In the genomic region with DNA sequence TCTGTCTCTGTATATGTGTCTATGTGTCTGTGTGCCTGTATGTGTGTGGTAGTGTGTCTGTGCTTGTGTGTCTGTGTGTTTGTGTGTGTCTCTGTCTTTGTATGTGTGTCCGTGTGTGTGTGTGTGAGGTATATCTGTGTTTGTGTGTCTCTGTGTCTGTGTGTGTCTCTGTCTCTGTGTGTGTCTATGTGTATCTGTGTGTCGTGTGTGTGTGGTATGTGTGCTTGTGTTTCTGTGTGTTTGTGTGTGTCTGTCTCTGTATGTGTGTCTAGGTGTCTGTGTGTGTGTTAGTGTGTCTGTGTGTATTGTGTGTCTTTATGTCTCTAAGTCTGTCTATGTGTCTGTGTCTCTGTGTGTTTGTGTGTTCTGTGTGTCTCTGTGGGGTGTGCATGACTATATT, we compare ENCODE assay signal across 1 cellular context.
TF ChIP-seq lines count a peak whose summit lies in the region.

No MANE protein-coding gene starts in this region.

TF ChIP-seq in HepG2, 621 proteins besides CTCF, POLR2A, EP300 and RAD21:
- TF ChIP-seq, protein P1, sequence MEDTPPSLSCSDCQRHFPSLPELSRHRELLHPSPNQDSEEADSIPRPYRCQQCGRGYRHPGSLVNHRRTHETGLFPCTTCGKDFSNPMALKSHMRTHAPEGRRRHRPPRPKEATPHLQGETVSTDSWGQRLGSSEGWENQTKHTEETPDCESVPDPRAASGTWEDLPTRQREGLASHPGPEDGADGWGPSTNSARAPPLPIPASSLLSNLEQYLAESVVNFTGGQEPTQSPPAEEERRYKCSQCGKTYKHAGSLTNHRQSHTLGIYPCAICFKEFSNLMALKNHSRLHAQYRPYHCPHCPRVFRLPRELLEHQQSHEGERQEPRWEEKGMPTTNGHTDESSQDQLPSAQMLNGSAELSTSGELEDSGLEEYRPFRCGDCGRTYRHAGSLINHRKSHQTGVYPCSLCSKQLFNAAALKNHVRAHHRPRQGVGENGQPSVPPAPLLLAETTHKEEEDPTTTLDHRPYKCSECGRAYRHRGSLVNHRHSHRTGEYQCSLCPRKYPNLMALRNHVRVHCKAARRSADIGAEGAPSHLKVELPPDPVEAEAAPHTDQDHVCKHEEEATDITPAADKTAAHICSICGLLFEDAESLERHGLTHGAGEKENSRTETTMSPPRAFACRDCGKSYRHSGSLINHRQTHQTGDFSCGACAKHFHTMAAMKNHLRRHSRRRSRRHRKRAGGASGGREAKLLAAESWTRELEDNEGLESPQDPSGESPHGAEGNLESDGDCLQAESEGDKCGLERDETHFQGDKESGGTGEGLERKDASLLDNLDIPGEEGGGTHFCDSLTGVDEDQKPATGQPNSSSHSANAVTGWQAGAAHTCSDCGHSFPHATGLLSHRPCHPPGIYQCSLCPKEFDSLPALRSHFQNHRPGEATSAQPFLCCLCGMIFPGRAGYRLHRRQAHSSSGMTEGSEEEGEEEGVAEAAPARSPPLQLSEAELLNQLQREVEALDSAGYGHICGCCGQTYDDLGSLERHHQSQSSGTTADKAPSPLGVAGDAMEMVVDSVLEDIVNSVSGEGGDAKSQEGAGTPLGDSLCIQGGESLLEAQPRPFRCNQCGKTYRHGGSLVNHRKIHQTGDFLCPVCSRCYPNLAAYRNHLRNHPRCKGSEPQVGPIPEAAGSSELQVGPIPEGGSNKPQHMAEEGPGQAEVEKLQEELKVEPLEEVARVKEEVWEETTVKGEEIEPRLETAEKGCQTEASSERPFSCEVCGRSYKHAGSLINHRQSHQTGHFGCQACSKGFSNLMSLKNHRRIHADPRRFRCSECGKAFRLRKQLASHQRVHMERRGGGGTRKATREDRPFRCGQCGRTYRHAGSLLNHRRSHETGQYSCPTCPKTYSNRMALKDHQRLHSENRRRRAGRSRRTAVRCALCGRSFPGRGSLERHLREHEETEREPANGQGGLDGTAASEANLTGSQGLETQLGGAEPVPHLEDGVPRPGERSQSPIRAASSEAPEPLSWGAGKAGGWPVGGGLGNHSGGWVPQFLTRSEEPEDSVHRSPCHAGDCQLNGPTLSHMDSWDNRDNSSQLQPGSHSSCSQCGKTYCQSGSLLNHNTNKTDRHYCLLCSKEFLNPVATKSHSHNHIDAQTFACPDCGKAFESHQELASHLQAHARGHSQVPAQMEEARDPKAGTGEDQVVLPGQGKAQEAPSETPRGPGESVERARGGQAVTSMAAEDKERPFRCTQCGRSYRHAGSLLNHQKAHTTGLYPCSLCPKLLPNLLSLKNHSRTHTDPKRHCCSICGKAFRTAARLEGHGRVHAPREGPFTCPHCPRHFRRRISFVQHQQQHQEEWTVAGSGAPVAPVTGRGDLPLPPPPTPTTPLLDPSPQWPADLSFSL (CRISPR knock-in tag; IDR thresholded peaks at IDR 0.05): peak; percentile 86
- TF ChIP-seq, protein P2, sequence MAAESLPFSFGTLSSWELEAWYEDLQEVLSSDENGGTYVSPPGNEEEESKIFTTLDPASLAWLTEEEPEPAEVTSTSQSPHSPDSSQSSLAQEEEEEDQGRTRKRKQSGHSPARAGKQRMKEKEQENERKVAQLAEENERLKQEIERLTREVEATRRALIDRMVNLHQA (CRISPR knock-in tag; IDR thresholded peaks at IDR 0.05): no peak
TF ChIP-seq in HepG2: peak in this region for 1.
